10 cellular contexts compared by ENCODE assay signal in the genomic region with DNA sequence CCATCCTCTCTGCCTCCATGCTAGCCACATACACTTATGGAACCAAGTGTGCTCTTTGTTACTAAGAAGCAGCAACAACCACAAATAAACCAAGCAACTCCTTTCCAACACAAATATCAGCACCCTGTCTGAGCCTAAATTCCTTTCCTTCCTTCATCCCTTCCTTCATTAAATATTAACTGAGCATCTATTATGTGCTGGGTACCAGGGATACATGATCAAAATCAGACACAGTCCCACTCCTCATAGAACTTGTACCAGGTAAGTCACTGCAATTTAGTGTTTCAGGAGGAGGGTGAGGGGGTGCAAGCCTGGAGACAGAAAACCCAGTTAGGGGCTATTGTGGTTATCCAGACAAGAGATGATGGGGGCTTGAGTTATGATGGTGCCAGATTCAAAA.
"Had no signal": no experiment of that assay in that cellular context is flagged by ENCODE, and none has a peak within 500 bp of the region (broad histone marks: within the 10 kb centered on the region; RNA-seq: fewer than 3 reads in every experiment).

No MANE protein-coding gene starts in this region.

- FAIRE-seq: H1, H54 had no signal

- ATAC-seq: GM23338, HCT116 had no signal

- H3K4me3 ChIP-seq: GM23248, GM23338 had no signal

- H3K27ac ChIP-seq: GM23248 had no signal

- DNase-seq: GM23248, GOT3, H7, H9, HCEC 1CT, HFFc6 had no signal
